ENCODE assay signal across 1 cellular context in the genomic region with DNA sequence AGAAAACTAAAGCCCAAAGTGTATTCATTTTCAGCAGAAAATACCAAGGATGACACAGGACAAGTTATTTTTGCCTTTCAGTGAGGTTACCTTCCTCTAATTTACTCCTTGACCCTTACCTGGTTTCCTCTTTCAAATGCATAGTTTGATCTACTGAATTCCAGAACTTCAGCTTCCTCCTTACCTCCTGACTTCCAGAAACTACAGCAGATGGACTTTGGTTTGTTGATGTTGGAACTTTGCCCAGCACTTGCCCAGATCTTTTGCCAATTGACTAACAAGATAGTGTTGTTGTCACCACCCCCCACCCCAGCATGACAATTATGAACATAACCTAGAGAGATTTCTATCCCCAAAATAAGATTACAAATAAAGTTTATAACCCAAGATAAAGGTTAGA.
A peak's percentile ranks its signal among the peaks of the same experiment; 100 is the strongest.
TF ChIP-seq lines count a peak whose summit lies in the region.

No MANE protein-coding gene starts in this region.

TF ChIP-seq in GM23338, 12 proteins besides CTCF, POLR2A, EP300 and RAD21 (continued from another document):
- TF ChIP-seq, protein P1, sequence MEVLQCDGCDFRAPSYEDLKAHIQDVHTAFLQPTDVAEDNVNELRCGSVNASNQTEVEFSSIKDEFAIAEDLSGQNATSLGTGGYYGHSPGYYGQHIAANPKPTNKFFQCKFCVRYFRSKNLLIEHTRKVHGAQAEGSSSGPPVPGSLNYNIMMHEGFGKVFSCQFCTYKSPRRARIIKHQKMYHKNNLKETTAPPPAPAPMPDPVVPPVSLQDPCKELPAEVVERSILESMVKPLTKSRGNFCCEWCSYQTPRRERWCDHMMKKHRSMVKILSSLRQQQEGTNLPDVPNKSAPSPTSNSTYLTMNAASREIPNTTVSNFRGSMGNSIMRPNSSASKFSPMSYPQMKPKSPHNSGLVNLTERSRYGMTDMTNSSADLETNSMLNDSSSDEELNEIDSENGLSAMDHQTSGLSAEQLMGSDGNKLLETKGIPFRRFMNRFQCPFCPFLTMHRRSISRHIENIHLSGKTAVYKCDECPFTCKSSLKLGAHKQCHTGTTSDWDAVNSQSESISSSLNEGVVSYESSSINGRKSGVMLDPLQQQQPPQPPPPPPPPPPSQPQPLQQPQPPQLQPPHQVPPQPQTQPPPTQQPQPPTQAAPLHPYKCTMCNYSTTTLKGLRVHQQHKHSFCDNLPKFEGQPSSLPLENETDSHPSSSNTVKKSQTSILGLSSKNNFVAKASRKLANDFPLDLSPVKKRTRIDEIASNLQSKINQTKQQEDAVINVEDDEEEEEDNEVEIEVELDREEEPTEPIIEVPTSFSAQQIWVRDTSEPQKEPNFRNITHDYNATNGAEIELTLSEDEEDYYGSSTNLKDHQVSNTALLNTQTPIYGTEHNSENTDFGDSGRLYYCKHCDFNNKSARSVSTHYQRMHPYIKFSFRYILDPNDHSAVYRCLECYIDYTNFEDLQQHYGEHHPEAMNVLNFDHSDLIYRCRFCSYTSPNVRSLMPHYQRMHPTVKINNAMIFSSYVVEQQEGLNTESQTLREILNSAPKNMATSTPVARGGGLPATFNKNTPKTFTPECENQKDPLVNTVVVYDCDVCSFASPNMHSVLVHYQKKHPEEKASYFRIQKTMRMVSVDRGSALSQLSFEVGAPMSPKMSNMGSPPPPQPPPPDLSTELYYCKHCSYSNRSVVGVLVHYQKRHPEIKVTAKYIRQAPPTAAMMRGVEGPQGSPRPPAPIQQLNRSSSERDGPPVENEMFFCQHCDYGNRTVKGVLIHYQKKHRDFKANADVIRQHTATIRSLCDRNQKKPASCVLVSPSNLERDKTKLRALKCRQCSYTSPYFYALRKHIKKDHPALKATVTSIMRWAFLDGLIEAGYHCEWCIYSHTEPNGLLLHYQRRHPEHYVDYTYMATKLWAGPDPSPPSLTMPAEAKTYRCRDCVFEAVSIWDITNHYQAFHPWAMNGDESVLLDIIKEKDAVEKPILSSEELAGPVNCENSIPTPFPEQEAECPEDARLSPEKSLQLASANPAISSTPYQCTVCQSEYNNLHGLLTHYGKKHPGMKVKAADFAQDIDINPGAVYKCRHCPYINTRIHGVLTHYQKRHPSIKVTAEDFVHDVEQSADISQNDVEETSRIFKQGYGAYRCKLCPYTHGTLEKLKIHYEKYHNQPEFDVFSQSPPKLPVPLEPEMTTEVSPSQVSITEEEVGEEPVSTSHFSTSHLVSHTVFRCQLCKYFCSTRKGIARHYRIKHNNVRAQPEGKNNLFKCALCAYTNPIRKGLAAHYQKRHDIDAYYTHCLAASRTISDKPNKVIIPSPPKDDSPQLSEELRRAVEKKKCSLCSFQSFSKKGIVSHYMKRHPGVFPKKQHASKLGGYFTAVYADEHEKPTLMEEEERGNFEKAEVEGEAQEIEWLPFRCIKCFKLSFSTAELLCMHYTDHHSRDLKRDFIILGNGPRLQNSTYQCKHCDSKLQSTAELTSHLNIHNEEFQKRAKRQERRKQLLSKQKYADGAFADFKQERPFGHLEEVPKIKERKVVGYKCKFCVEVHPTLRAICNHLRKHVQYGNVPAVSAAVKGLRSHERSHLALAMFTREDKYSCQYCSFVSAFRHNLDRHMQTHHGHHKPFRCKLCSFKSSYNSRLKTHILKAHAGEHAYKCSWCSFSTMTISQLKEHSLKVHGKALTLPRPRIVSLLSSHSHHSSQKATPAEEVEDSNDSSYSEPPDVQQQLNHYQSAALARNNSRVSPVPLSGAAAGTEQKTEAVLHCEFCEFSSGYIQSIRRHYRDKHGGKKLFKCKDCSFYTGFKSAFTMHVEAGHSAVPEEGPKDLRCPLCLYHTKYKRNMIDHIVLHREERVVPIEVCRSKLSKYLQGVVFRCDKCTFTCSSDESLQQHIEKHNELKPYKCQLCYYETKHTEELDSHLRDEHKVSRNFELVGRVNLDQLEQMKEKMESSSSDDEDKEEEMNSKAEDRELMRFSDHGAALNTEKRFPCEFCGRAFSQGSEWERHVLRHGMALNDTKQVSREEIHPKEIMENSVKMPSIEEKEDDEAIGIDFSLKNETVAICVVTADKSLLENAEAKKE (CRISPR knock-in tag; IDR thresholded peaks at IDR 0.05), result peak; percentile 71; the same call in 1 of the 2 replicates
